8 cellular contexts compared by ENCODE assay signal in genomic region chr9:89428901-89429890, GRCh38.
DNase-seq lines count a peak whose midpoint lies in the region; ATAC-seq and TF ChIP-seq lines count a peak whose summit lies in the region.

No MANE protein-coding gene starts in this region.

- H3K9me3 ChIP-seq in left ventricle myocardium inferior (replicated peaks), result no peaks in the 10 kb centered on the region

- TF ChIP-seq CTCF in left ventricle myocardium inferior (IDR thresholded peaks at IDR 0.05; ENCODE audit: borderline replicate concordance), result no peak

- no peaks in the 10 kb centered on the region for H3K27me3 Mint-ChIP-seq in memory B cell

- no peak overlapping the region for H3K27ac ChIP-seq in left ventricle myocardium inferior (replicated peaks)

- H3K27me3 ChIP-seq in left ventricle myocardium inferior (ENCODE audit: low read depth), result no peaks in the 10 kb centered on the region

- H3K4me3 ChIP-seq in left ventricle myocardium inferior, result no peak overlapping the region

- ATAC-seq in memory B cell (ENCODE audit: low read depth) (peak; percentile 65), HG02642 (IDR thresholded peaks at IDR 0.05; ENCODE audit: poor library complexity, unreplicated experiment) (no peak), GM19035 (IDR thresholded peaks at IDR 0.05; ENCODE audit: unreplicated experiment) (no peak), GM18517 (IDR thresholded peaks at IDR 0.05; ENCODE audit: unreplicated experiment) (no peak)

- peak; percentile 38 for DNase-seq in CD1c-positive myeloid dendritic cell (ENCODE audit: extremely low spot score)
- DNase-seq in M059J (ENCODE audit: low read depth), result peak; percentile 29
- peak; percentile 48 for DNase-seq in activated gamma-delta T cell treated with anti-CD3 and anti-CD28 coated beads, Interleukin-2, amount 50 U/mL, for 16 hours (ENCODE audit: low read depth)
- DNase-seq in memory B cell (ENCODE audit: low spot score in 2 of 2), result peak in 1 of 2 donors; percentile 58
- DNase-seq in left ventricle myocardium inferior, result no peak

- no peaks in the 10 kb centered on the region for H3K9me3 Mint-ChIP-seq in memory B cell

- H3K36me3 Mint-ChIP-seq in memory B cell, result peaks cover 5% of the 10 kb centered on the region

- H3K4me3 Mint-ChIP-seq in memory B cell, result peak overlapping the region; percentile 24

- intact Hi-C loops in left ventricle myocardium inferior (cut with micrococcal nuclease), result no loop called here

- peaks cover 22% of the 10 kb centered on the region for H3K4me1 ChIP-seq in left ventricle myocardium inferior

- peaks cover 70% of the 10 kb centered on the region for H3K4me1 Mint-ChIP-seq in memory B cell

- H3K36me3 ChIP-seq in left ventricle myocardium inferior, result no peaks in the 10 kb centered on the region

- H3K27ac Mint-ChIP-seq in memory B cell, result peak overlapping the region; percentile 28
